In genomic region chr12:131857908-131858850, GRCh38 we compare ENCODE assay signal across 16 cellular contexts. TPM values are rescaled to one million over a fixed set of nuclear protein-coding genes. Genes with fewer than 3 reads are reported as not detected.
DNase-seq lines count a peak whose midpoint lies in the region; ATAC-seq, FAIRE-seq and TF ChIP-seq lines count a peak whose summit lies in the region.
"Had no signal": no experiment of that assay in that cellular context is flagged by ENCODE, and none has a peak within 500 bp of the region (broad histone marks: within the 10 kb centered on the region; RNA-seq: fewer than 3 reads in every experiment).

No MANE protein-coding gene starts in this region.

- H3K79me2 ChIP-seq in PC-3 (ENCODE audit: low read length) = no peaks in the 10 kb centered on the region

- no peaks in the 10 kb centered on the region for H3K9me3 ChIP-seq in kidney (ENCODE audit: control insufficient read depth in 1 of 2, low read length in 2 of 2)
- no peaks in the 10 kb centered on the region for H3K9me3 ChIP-seq in PC-3 (ENCODE audit: low read length)
- H3K9me3 ChIP-seq: BLaER1 had no signal

- H3K9ac ChIP-seq in kidney (ENCODE audit: low read length in 2 of 2) = no peak overlapping the region
- no peak overlapping the region for H3K9ac ChIP-seq in PC-3 (ENCODE audit: low read length)
- H3K9ac ChIP-seq: BLaER1 had no signal

- no peak for FAIRE-seq in kidney (lab: Jason Lieb, UNC)
- FAIRE-seq: K562 had no signal

- no peak overlapping the region for H3K4me2 ChIP-seq in PC-3 (ENCODE audit: low read length)
- H3K4me2 ChIP-seq: BLaER1 had no signal

- no peaks in the 10 kb centered on the region for H3F3A ChIP-seq in PC-3 (ENCODE audit: low read length, unreplicated experiment)

- no peaks in the 10 kb centered on the region for H3K9me3 Mint-ChIP-seq in Calu3 (ENCODE audit: low read depth, unreplicated experiment)
- H3K9me3 Mint-ChIP-seq in activated CD4-positive, alpha-beta memory T cell treated with anti-CD3 and anti-CD28 coated beads, Interleukin-2, amount 10 ng/mL, durations not matched to agents 7 days and 5 days = no peaks in the 10 kb centered on the region

- no peak overlapping the region for H2AFZ ChIP-seq in PC-3 (ENCODE audit: low read length)

- TF ChIP-seq CTCF in Calu3 (IDR thresholded peaks at IDR 0.05; ENCODE audit: unreplicated experiment) (no peak), RWPE1 (conservative IDR thresholded peaks at IDR 0.05; ENCODE audit: low read depth) (no peak), kidney (IDR thresholded peaks at IDR 0.05; ENCODE audit: borderline replicate concordance, extremely low read depth, insufficient read depth) (no peak), PC-3 (conservative IDR thresholded peaks at IDR 0.05; ENCODE audit: low read depth, low read length) (no peak)

- peaks cover 25% of the 10 kb centered on the region for H3K36me3 Mint-ChIP-seq in Calu3 (ENCODE audit: insufficient read depth, unreplicated experiment)
- H3K36me3 Mint-ChIP-seq in activated CD4-positive, alpha-beta memory T cell treated with anti-CD3 and anti-CD28 coated beads, Interleukin-2, amount 10 ng/mL, durations not matched to agents 7 days and 5 days (ENCODE audit: low read depth) = no peaks in the 10 kb centered on the region

- no peak for ATAC-seq in GM19395 (IDR thresholded peaks at IDR 0.05; ENCODE audit: unreplicated experiment)
- ATAC-seq in PC-3 = no peak
- ATAC-seq: HCT116, K562 had no signal

- intact Hi-C loops in Calu3 (cut with micrococcal nuclease; ENCODE audit: unreplicated experiment) (no loop called here), kidney (cut with DNase I) (no loop called here), PC-3 (cut with micrococcal nuclease) (no loop called here)

- no peaks in the 10 kb centered on the region for H4K20me1 ChIP-seq in PC-3 (ENCODE audit: low read length)

- no peak overlapping the region for H3K4me3 Mint-ChIP-seq in Calu3 (ENCODE audit: low read depth, unreplicated experiment)
- H3K4me3 Mint-ChIP-seq in activated CD4-positive, alpha-beta memory T cell treated with anti-CD3 and anti-CD28 coated beads, Interleukin-2, amount 10 ng/mL, durations not matched to agents 7 days and 5 days = no peak overlapping the region

- H3K27me3 Mint-ChIP-seq in Calu3 (ENCODE audit: unreplicated experiment) = peaks cover 25% of the 10 kb centered on the region
- peaks cover 4% of the 10 kb centered on the region for H3K27me3 Mint-ChIP-seq in activated CD4-positive, alpha-beta memory T cell treated with anti-CD3 and anti-CD28 coated beads, Interleukin-2, amount 10 ng/mL, durations not matched to agents 7 days and 5 days

- H3K27ac Mint-ChIP-seq in Calu3 (ENCODE audit: unreplicated experiment) = peak overlapping the region; percentile 33
- no peak overlapping the region for H3K27ac Mint-ChIP-seq in activated CD4-positive, alpha-beta memory T cell treated with anti-CD3 and anti-CD28 coated beads, Interleukin-2, amount 10 ng/mL, durations not matched to agents 7 days and 5 days

- no peaks in the 10 kb centered on the region for H3K27me3 ChIP-seq in PC-3 (ENCODE audit: low read length)

- H3K4me1 ChIP-seq in kidney (ENCODE audit: control insufficient read depth in 1 of 2, insufficient read depth in 1 of 2, low read depth in 1 of 2, low read length in 2 of 2) (no peaks in the 10 kb centered on the region), PC-3 (ENCODE audit: insufficient read depth, low read length) (peaks cover 34% of the 10 kb centered on the region)

- H3K4me1 Mint-ChIP-seq in Calu3 (ENCODE audit: low read depth, unreplicated experiment) = peaks cover 56% of the 10 kb centered on the region
- H3K4me1 Mint-ChIP-seq in activated CD4-positive, alpha-beta memory T cell treated with anti-CD3 and anti-CD28 coated beads, Interleukin-2, amount 10 ng/mL, durations not matched to agents 7 days and 5 days = peaks cover 20% of the 10 kb centered on the region

- BruUV-seq in Calu3 (replicated peaks; lab: Mats Ljungman, UMichigan) (no TSS peak), PC-3 (replicated peaks; lab: Mats Ljungman, UMichigan) (no TSS peak)

- CTCF ChIA-PET in Calu3 (lab: Charles Lee) = interaction anchor here (0.7 kb wide), 1 partner anchor 38 kb away, joined by 7 read pairs; no protein-coding TSS in a partner anchor
- CTCF ChIA-PET in RWPE1 (lab: Yijun Ruan, JAX) = no interaction called here
- CTCF ChIA-PET in activated CD4-positive, alpha-beta memory T cell treated with anti-CD3 and anti-CD28 coated beads, Interleukin-2, amount 10 ng/mL, durations not matched to agents 7 days and 5 days (lab: Charles Lee) = no interaction called here
- CTCF ChIA-PET in PC-3 (lab: Charles Lee) = no interaction called here

- no peak overlapping the region for H3K4me3 ChIP-seq in kidney (ENCODE audit: low read length in 2 of 2)
- H3K4me3 ChIP-seq in PC-3 (ENCODE audit: low read length) = no peak overlapping the region
- H3K4me3 ChIP-seq: BLaER1, K562 had no signal

- H3K27ac ChIP-seq in RWPE1 (peak overlapping the region; percentile 6; the same call in 1 of the 2 replicates), kidney (ENCODE audit: low read depth in 2 of 2, low read length in 2 of 2) (no peak overlapping the region), PC-3 (ENCODE audit: low read length) (no peak overlapping the region)
- H3K27ac ChIP-seq: BLaER1 had no signal

- no peaks in the 10 kb centered on the region for H3K9me2 ChIP-seq in PC-3 (replicated peaks; ENCODE audit: low read length)

- DNase-seq in 8988T (peak; percentile 20), Calu3 (no peak), RWPE1 (ENCODE audit: low spot score) (no peak), kidney (peak; percentile 41), PC-3 (no peak), NCI-H69 (lab: John Stamatoyannopoulos, UW) (no peak)
- DNase-seq in activated CD4-positive, alpha-beta memory T cell treated with anti-CD3 and anti-CD28 coated beads, Interleukin-2, amount 10 ng/mL, durations not matched to agents 7 days and 5 days = no peak
- DNase-seq: NCI-H1436 treated with DMSO at 0.1 percent for 48 hours, NCI-H2081, NCI-H446, NCI-H748 treated with DMSO at 0.1 percent for 48 hours, SHP77 treated with DMSO at 0.1 percent for 48 hours had no signal

- H3K36me3 ChIP-seq in kidney (ENCODE audit: control insufficient read depth in 1 of 2, insufficient read depth in 2 of 2, low read length in 2 of 2) (no peaks in the 10 kb centered on the region), PC-3 (ENCODE audit: low read depth, low read length) (no peaks in the 10 kb centered on the region)
- H3K36me3 ChIP-seq: BLaER1 had no signal

- POLR2A ChIA-PET in RWPE1 (lab: Yijun Ruan, JAX; ENCODE audit: low non-redundant PET) = interaction anchor here (0.6 kb wide), 1 partner anchor 38 kb away, joined by 4 read pairs; no protein-coding TSS in a partner anchor
- POLR2A ChIA-PET in activated CD4-positive, alpha-beta memory T cell treated with anti-CD3 and anti-CD28 coated beads, Interleukin-2, amount 10 ng/mL, durations not matched to agents 7 days and 5 days (lab: Charles Lee) = no interaction called here
- POLR2A ChIA-PET in PC-3 (lab: Charles Lee; ENCODE audit: unreplicated experiment) = interaction anchor here (0.6 kb wide), 1 partner anchor 70 kb away, joined by 5 read pairs; no protein-coding TSS in a partner anchor

RNA-seq across cellular contexts. Expression of gene MMP17, which starts 30.0 kb away (rescaled TPM):
- total RNA-seq in Calu3 (2022) (0.61 and 1.4 TPM in 2 replicates), kidney (3.2 TPM), PC-3 (2014; rRNA removed) (30.2 and 31.8 TPM in 2 replicates)
- 0.82 TPM for polyA plus RNA-seq in kidney (ENCODE audit: insufficient read depth, low read depth, low replicate concordance)
- total RNA-seq in activated CD4-positive, alpha-beta memory T cell treated with anti-CD3 and anti-CD28 coated beads, Interleukin-2, amount 10 ng/mL, durations not matched to agents 7 days and 5 days = 1 to 10 TPM in 1 of 2 experiments, under 1 TPM in 1; 0.48 to 1.1 TPM

RNA-seq across cellular contexts. Expression of gene ULK1, which starts 36.2 kb away (rescaled TPM):
- total RNA-seq in Calu3 (2022) = 48.7 and 48.9 TPM in 2 replicates
- 33.4 TPM for total RNA-seq in kidney
- 11.4 TPM for polyA plus RNA-seq in kidney (ENCODE audit: insufficient read depth, low read depth, low replicate concordance)
- 10 to 100 TPM; 35.2 to 42.2 TPM for total RNA-seq in activated CD4-positive, alpha-beta memory T cell treated with anti-CD3 and anti-CD28 coated beads, Interleukin-2, amount 10 ng/mL, durations not matched to agents 7 days and 5 days
- total RNA-seq in PC-3 (2014; rRNA removed) = 15.7 and 29.5 TPM in 2 replicates

Comparison
In these comparisons a context has a peak if more than half of its experiments do, and no peak if none do; other contexts are left out.
1. DNase-seq: peak in 8988T (single experiment) and kidney (single experiment); none in Calu3 (single experiment), RWPE1 (single experiment), activated CD4-positive, alpha-beta memory T cell treated with anti-CD3 and anti-CD28 coated beads, Interleukin-2, amount 10 ng/mL, durations not matched to agents 7 days and 5 days (single experiment), PC-3 (single experiment) and NCI-H69 (single experiment).